In the genomic region with DNA sequence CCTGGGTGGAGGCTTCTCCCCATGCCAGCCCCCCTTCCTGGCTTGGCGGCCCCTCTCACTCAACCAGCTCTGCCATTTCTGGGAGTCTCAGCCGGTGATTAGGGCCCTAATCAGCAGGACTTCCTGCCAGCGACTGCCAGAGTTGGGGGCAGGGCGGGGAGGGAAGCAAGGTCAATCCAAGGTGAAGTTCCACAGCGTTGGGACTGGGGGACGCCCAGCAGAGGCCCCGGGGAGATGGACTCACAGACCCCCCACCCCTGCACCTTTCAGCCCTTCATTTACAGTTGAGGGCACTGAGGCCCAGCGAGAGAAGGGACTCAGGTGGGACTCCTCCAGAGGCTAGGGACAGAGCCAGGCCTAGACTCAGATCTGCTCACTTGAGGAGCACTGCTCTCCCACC, we compare ENCODE assay signal across 1 cellular context.
TF ChIP-seq lines count a peak whose summit lies in the region.

No MANE protein-coding gene starts in this region.

TF ChIP-seq in IMR-90, 13 proteins besides CTCF, POLR2A, EP300 and RAD21:
- no peak for TF ChIP-seq SMC3 (IDR thresholded peaks at IDR 0.05; ENCODE audit: low read depth, low read length)
- TF ChIP-seq NFE2L2 (IDR thresholded peaks at IDR 0.05; ENCODE audit: low read depth, low read length) = no peak
- no peak for TF ChIP-seq RFX5 (IDR thresholded peaks at IDR 0.05; ENCODE audit: low read depth, low read length)
- no peak for TF ChIP-seq FOS (IDR thresholded peaks at IDR 0.05; ENCODE audit: low read depth, low read length)
- TF ChIP-seq, protein P1, sequence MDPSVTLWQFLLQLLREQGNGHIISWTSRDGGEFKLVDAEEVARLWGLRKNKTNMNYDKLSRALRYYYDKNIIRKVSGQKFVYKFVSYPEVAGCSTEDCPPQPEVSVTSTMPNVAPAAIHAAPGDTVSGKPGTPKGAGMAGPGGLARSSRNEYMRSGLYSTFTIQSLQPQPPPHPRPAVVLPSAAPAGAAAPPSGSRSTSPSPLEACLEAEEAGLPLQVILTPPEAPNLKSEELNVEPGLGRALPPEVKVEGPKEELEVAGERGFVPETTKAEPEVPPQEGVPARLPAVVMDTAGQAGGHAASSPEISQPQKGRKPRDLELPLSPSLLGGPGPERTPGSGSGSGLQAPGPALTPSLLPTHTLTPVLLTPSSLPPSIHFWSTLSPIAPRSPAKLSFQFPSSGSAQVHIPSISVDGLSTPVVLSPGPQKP (IDR thresholded peaks at IDR 0.05; ENCODE audit: borderline replicate concordance, low read depth, low read length) = no peak
- TF ChIP-seq BHLHE40 (IDR thresholded peaks at IDR 0.05; ENCODE audit: low read depth, low read length) = no peak
- TF ChIP-seq RCOR1 (IDR thresholded peaks at IDR 0.05; ENCODE audit: insufficient replicate concordance, low read length) = no peak
- TF ChIP-seq MXI1 (IDR thresholded peaks at IDR 0.05; ENCODE audit: borderline replicate concordance, low read depth, low read length) = no peak
- no peak for TF ChIP-seq MAZ (IDR thresholded peaks at IDR 0.05; ENCODE audit: borderline replicate concordance, low read depth, low read length)
- TF ChIP-seq, protein P2, sequence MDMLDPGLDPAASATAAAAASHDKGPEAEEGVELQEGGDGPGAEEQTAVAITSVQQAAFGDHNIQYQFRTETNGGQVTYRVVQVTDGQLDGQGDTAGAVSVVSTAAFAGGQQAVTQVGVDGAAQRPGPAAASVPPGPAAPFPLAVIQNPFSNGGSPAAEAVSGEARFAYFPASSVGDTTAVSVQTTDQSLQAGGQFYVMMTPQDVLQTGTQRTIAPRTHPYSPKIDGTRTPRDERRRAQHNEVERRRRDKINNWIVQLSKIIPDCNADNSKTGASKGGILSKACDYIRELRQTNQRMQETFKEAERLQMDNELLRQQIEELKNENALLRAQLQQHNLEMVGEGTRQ (IDR thresholded peaks at IDR 0.05; ENCODE audit: low read depth, low read length) = no peak
- TF ChIP-seq MAFK (IDR thresholded peaks at IDR 0.05; ENCODE audit: low read depth, low read length) = no peak
- no peak for TF ChIP-seq CEBPB (IDR thresholded peaks at IDR 0.05; ENCODE audit: low read depth, low read length)
- no peak for TF ChIP-seq CHD1 (IDR thresholded peaks at IDR 0.05; ENCODE audit: low read depth, low read length)
